In genomic region chr1:154547333-154547732, GRCh38 we compare ENCODE assay signal across 13 cellular contexts. TPM values are rescaled to one million over a fixed set of nuclear protein-coding genes. Genes with fewer than 3 reads are reported as not detected.
DNase-seq lines count a peak whose midpoint lies in the region; ATAC-seq and TF ChIP-seq lines count a peak whose summit lies in the region.
"Had no signal": no experiment of that assay in that cellular context is flagged by ENCODE, and none has a peak within 500 bp of the region (broad histone marks: within the 10 kb centered on the region; RNA-seq: fewer than 3 reads in every experiment).

No MANE protein-coding gene starts in this region.

- no peak for TF ChIP-seq CTCF in breast epithelium (IDR thresholded peaks at IDR 0.05)
- TF ChIP-seq CTCF in MCF 10A (IDR thresholded peaks at IDR 0.05; ENCODE audit: unreplicated experiment) = no peak
- no peak for TF ChIP-seq CTCF in hepatocyte (IDR thresholded peaks at IDR 0.05; ENCODE audit: poor library complexity)
- TF ChIP-seq CTCF in nephron progenitor cell (IDR thresholded peaks at IDR 0.05) = no peak

- H3K4me1 ChIP-seq in breast epithelium (peaks cover 0 to 6% of the 10 kb centered on the region in 2 donors), hepatocyte (ENCODE audit: insufficient read depth) (peaks cover 6% of the 10 kb centered on the region)

- H3K9me3 ChIP-seq in breast epithelium (no peaks in the 10 kb centered on the region), hepatocyte (ENCODE audit: low read depth) (no peaks in the 10 kb centered on the region)

- no peak for ATAC-seq in GM21515 (IDR thresholded peaks at IDR 0.05; ENCODE audit: unreplicated experiment)
- no peak for ATAC-seq in left colon

- H3K36me3 Mint-ChIP-seq in MCF 10A (ENCODE audit: insufficient read depth, unreplicated experiment) (peaks cover 35% of the 10 kb centered on the region), nephron progenitor cell (ENCODE audit: low read depth) (peaks cover 30% of the 10 kb centered on the region)

- no peaks in the 10 kb centered on the region for H3K79me2 ChIP-seq in hepatocyte

- H3K4me1 Mint-ChIP-seq in MCF 10A (ENCODE audit: insufficient read depth, unreplicated experiment) (peaks cover 10% of the 10 kb centered on the region), nephron progenitor cell (peaks cover 43% of the 10 kb centered on the region)

- no peaks in the 10 kb centered on the region for H3K9me3 Mint-ChIP-seq in MCF 10A (ENCODE audit: unreplicated experiment)
- H3K9me3 Mint-ChIP-seq in nephron progenitor cell = no peaks in the 10 kb centered on the region
- H3K9me3 Mint-ChIP-seq: GM23338 had no signal

- DNase-seq in breast epithelium (ENCODE audit: low spot score in 2 of 2) = no peak
- DNase-seq in MCF 10A (ENCODE audit: unreplicated experiment) = no peak
- DNase-seq in hepatocyte (ENCODE audit: low spot score) = no peak
- DNase-seq in nephron progenitor cell = no peak
- DNase-seq in DMS79 (lab: John Stamatoyannopoulos, UW) = no peak
- no peak for DNase-seq in ecto neural progenitor cell (ENCODE audit: low spot score)
- DNase-seq in left colon = no peak
- DNase-seq: NCI-H1092, NCI-H2107, PC-9 had no signal

- intact Hi-C loops in breast epithelium (cut with DNase I; ENCODE audit: low total_unique reads) = loop anchor here (5.0 kb wide), 1 partner anchor 820 kb away; the partner anchor contains the start of gene INTS3
- intact Hi-C loops in MCF 10A (cut with micrococcal nuclease) = loop anchor here (2.0 to 10.0 kb wide), 2 partner anchors 141 to 363 kb away; no protein-coding TSS in a partner anchor
- intact Hi-C loops in left colon (cut with DNase I, micrococcal nuclease) = loop anchor here in 1 of 2 donors (10.0 kb wide), 1 partner anchor 63 kb away; no protein-coding TSS in a partner anchor

- H3K27me3 Mint-ChIP-seq in MCF 10A (ENCODE audit: insufficient read depth, unreplicated experiment) = peaks cover 21% of the 10 kb centered on the region
- H3K27me3 Mint-ChIP-seq in nephron progenitor cell (ENCODE audit: low read depth, poor library complexity) = peaks cover 9% of the 10 kb centered on the region

- POLR2A ChIA-PET in MCF 10A (lab: Yijun Ruan, JAX) = interaction anchor here (1.1 to 2.8 kb wide), 2 partner anchors 12 to 67 kb away, joined by 3 to 22 read pairs; no protein-coding TSS in a partner anchor

- H3K4me2 ChIP-seq in hepatocyte = no peak overlapping the region
- H3K4me2 ChIP-seq: GM23338, PC-9 had no signal

- H3K27me3 ChIP-seq in breast epithelium (no peaks in the 10 kb centered on the region), hepatocyte (no peaks in the 10 kb centered on the region)

- H3K4me3 ChIP-seq in breast epithelium (no peak overlapping the region), hepatocyte (no peak overlapping the region)
- H3K4me3 ChIP-seq: GM23338, PC-9 had no signal

- H3K27ac ChIP-seq in breast epithelium (peak overlapping the region; percentile 20 to 48), hepatocyte (peak overlapping the region; percentile 30)
- H3K27ac ChIP-seq: PC-9 had no signal

- no peak for TF ChIP-seq POLR2A in breast epithelium (IDR thresholded peaks at IDR 0.05)

- WGBS in hepatocyte (ENCODE audit: low lambda C conversion rate, missing lambda C conversion rate) = 58% methylated on average over 8 of the region's 8 CpGs

- CTCF ChIA-PET in MCF 10A (lab: Yijun Ruan, JAX) = interaction anchor here (0.6 to 11.3 kb wide), 14 partner anchors 9 to 544 kb away, joined by 3 to 128 read pairs (median 4); no protein-coding TSS in a partner anchor

- no peak overlapping the region for H2AFZ ChIP-seq in hepatocyte
- H2AFZ ChIP-seq: GM23338, PC-9 had no signal

- no TSS peak for BruUV-seq in MCF 10A (replicated peaks; lab: Mats Ljungman, UMichigan)

- H3K4me3 Mint-ChIP-seq in MCF 10A (ENCODE audit: unreplicated experiment) (no peak overlapping the region), nephron progenitor cell (no peak overlapping the region)
- H3K4me3 Mint-ChIP-seq: GM23338 had no signal

- H3K27ac Mint-ChIP-seq in MCF 10A (ENCODE audit: low read depth, unreplicated experiment) (no peak overlapping the region), nephron progenitor cell (peak overlapping the region; percentile 74)
- H3K27ac Mint-ChIP-seq: GM23338 had no signal

- H3K36me3 ChIP-seq in breast epithelium = peaks cover 17% of the 10 kb centered on the region
- no peaks in the 10 kb centered on the region for H3K36me3 ChIP-seq in hepatocyte (replicated peaks; ENCODE audit: insufficient read depth, low read depth)

- H3K9me2 ChIP-seq in hepatocyte (replicated peaks; ENCODE audit: insufficient read depth) = no peaks in the 10 kb centered on the region

- H4K20me1 ChIP-seq in hepatocyte (ENCODE audit: insufficient read depth, poor library complexity, severe bottlenecking) = peaks cover 3% of the 10 kb centered on the region

RNA-seq across cellular contexts. Expression of gene UBE2Q1, which starts 11.1 kb away (rescaled TPM):
- 10 to 100 TPM; 27.7 to 33.3 (median 30.2) TPM for total RNA-seq in breast epithelium
- total RNA-seq in MCF 10A (2022) = 103 and 111 TPM in 2 replicates
- 46.9 and 50.3 TPM in 2 replicates for total RNA-seq in hepatocyte
- 58.6 and 60.3 TPM in 2 replicates for polyA plus RNA-seq in hepatocyte
- 10 to 100 TPM; 78.8 to 98.9 TPM for total RNA-seq in left colon

RNA-seq across cellular contexts. Expression of gene CHRNB2, which starts 20.2 kb away (rescaled TPM):
- 1 to 10 TPM in 1 of 3 donors, under 1 TPM in 2; 0.16 to 1.3 (median 0.73) TPM for total RNA-seq in breast epithelium
- 0.15 and 0.21 TPM in 2 replicates for total RNA-seq in MCF 10A (2022)
- total RNA-seq in hepatocyte = 0.08 and 0.70 TPM in 2 replicates
- 0.33 TPM in 1 of 2 replicates, not detected in the other for polyA plus RNA-seq in hepatocyte
- total RNA-seq in left colon = under 1 TPM; 0.15 to 0.31 TPM
- total RNA-seq: A172, PC-9 had no signal

RNA-seq across cellular contexts. Expression of gene SHE, which starts 45.1 kb away (rescaled TPM):
- total RNA-seq in breast epithelium = 10 to 100 TPM in 2 of 3 donors, 1 to 10 TPM in 1; 6.3 to 21.3 (median 21.3) TPM
- total RNA-seq in MCF 10A (2022) = not detected in 2 replicates
- total RNA-seq in hepatocyte = 0.32 and 0.60 TPM in 2 replicates
- polyA plus RNA-seq in hepatocyte = 0.41 TPM in 1 of 2 replicates, not detected in the other
- 1 to 10 TPM; 3.4 TPM for total RNA-seq in left colon
- total RNA-seq: A172, PC-9 had no signal

RNA-seq across cellular contexts. Expression of gene TDRD10, which starts 45.3 kb away (rescaled TPM):
- total RNA-seq in breast epithelium (1 to 10 TPM; 2.9 to 5.6 (median 5.6) TPM), MCF 10A (2022) (not detected in 2 replicates), hepatocyte (0.20 TPM in 1 of 2 replicates, not detected in the other), left colon (1 to 10 TPM in 1 of 2 donors, under 1 TPM in 1; 0.70 to 1.0 TPM)
- polyA plus RNA-seq in hepatocyte = 0.09 TPM in 1 of 2 replicates, not detected in the other
- total RNA-seq: A172, GM23338, PC-9 had no signal
